1 cellular context compared by ENCODE assay signal in the genomic region with DNA sequence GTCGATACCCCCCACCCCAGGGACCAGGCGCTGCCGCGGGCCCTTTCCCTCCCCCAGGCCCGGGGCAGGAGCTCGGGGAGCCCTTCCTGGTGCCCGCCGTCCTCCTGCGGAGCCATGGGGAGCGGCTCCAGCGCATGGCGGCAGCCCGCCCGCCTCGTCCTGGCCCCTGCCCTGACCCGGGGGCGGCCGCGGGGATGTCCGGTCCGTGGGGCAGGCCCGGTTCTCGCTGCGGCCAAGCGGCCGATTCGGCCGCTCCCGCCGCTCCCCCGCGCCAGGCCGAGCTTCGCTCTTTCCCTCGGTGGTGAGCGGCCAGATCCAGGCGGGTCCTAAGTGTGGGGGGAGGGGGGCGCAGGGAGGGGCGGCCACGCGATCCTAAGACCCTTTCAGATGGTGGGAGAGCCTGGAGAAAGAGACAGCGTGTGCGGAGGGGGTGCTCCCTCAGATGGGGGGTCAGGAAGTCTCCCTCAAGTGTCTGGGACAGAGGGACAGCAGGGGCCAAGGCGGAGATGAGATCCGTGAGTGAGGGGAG.
TF ChIP-seq lines count a peak whose summit lies in the region.

No MANE protein-coding gene starts in this region.

TF ChIP-seq in WTC11, 78 proteins besides CTCF, POLR2A, EP300 and RAD21 (continued from another document):
- TF ChIP-seq, protein P1, sequence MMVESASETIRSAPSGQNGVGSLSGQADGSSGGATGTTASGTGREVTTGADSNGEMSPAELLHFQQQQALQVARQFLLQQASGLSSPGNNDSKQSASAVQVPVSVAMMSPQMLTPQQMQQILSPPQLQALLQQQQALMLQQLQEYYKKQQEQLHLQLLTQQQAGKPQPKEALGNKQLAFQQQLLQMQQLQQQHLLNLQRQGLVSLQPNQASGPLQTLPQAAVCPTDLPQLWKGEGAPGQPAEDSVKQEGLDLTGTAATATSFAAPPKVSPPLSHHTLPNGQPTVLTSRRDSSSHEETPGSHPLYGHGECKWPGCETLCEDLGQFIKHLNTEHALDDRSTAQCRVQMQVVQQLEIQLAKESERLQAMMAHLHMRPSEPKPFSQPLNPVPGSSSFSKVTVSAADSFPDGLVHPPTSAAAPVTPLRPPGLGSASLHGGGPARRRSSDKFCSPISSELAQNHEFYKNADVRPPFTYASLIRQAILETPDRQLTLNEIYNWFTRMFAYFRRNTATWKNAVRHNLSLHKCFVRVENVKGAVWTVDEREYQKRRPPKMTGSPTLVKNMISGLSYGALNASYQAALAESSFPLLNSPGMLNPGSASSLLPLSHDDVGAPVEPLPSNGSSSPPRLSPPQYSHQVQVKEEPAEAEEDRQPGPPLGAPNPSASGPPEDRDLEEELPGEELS (CRISPR knock-in tag; IDR thresholded peaks at IDR 0.05), result peak; percentile 52; the same call in 1 of the 2 replicates
- TF ChIP-seq ETV6 (CRISPR knock-in tag; IDR thresholded peaks at IDR 0.05), result 0 out of 2 replicates have a peak, but pooled peaks have one; percentile 46
